Comparison of ENCODE assay signal across 12 cellular contexts in the genomic region with DNA sequence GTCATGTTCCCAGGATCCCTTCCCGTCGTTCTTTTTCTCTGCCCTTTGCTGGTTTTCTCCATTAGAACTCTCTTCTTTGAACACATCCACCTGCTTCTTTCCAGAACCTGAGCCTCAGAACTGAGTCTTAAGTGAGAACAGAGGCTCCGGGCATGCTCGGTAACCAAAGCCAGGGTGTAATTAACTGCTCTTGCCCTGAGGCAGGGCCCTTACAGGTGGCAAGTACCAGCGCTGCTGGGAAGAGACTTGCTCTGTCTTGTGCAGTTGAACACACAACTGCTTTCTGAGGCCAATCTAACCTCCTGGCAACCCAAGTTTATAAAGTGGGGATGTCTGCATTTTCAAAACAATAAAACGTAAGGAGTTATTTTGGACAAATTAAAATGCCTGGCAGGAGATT. TPM values are rescaled to one million over a fixed set of nuclear protein-coding genes. Genes with fewer than 3 reads are reported as not detected.
A peak's percentile ranks its signal among the peaks of the same experiment; 100 is the strongest.
DNase-seq lines count a peak whose midpoint lies in the region; ATAC-seq and TF ChIP-seq lines count a peak whose summit lies in the region.
"Had no signal": no experiment of that assay in that cellular context is flagged by ENCODE, and none has a peak within 500 bp of the region (broad histone marks: within the 10 kb centered on the region; RNA-seq: fewer than 3 reads in every experiment).

No MANE protein-coding gene starts in this region.

- POLR2A ChIA-PET in HEK293 (lab: Yijun Ruan, JAX), result no interaction called here

- no peaks in the 10 kb centered on the region for H3K9me3 ChIP-seq in HEK293 (ENCODE audit: control insufficient read depth, insufficient read depth, low read depth, low read length)
- H3K9me3 ChIP-seq in adipocyte (ENCODE audit: control insufficient read depth, low read length), result no peaks in the 10 kb centered on the region
- no peaks in the 10 kb centered on the region for H3K9me3 ChIP-seq in mesodermal cell (ENCODE audit: control insufficient read depth, low read length)

- no peak for TF ChIP-seq CTCF in HEK293 (tag by site-specific recombination; IDR thresholded peaks at IDR 0.05)

- H3K27ac ChIP-seq in HEK293 (ENCODE audit: extremely low read depth, low read depth, low read length), result no peak overlapping the region
- no peak overlapping the region for H3K27ac ChIP-seq in mesodermal cell (ENCODE audit: low read depth, low read length, severe bottlenecking)

- no peak for ATAC-seq in HG02884 (IDR thresholded peaks at IDR 0.05; ENCODE audit: unreplicated experiment)

- peaks cover 17% of the 10 kb centered on the region for H3K4me1 ChIP-seq in HEK293 (ENCODE audit: control insufficient read depth, insufficient read depth, low read length)
- H3K4me1 ChIP-seq in adipocyte (ENCODE audit: control insufficient read depth, insufficient read depth, low read length), result peaks cover 9% of the 10 kb centered on the region
- H3K4me1 ChIP-seq in mesodermal cell (ENCODE audit: control insufficient read depth, insufficient read depth, low read length, poor library complexity, severe bottlenecking), result no peaks in the 10 kb centered on the region

- H3K27me3 ChIP-seq in adipocyte (replicated peaks; ENCODE audit: control insufficient read depth, insufficient read depth, low read length), result peaks cover 15% of the 10 kb centered on the region

- peak overlapping the region; percentile 68 for H3K4me3 ChIP-seq in HEK293 (ENCODE audit: low read depth, low read length)
- peak overlapping the region; percentile 75 for H3K4me3 ChIP-seq in adipocyte (ENCODE audit: low read length)
- peak overlapping the region; percentile 48 for H3K4me3 ChIP-seq in mesodermal cell (ENCODE audit: extremely low read depth, insufficient read depth, low read length, poor library complexity, severe bottlenecking)

- no peaks in the 10 kb centered on the region for H3K36me3 ChIP-seq in HEK293 (ENCODE audit: control insufficient read depth in 2 of 2, insufficient read depth in 1 of 2, low read length in 2 of 2)
- no peaks in the 10 kb centered on the region for H3K36me3 ChIP-seq in adipocyte (ENCODE audit: control insufficient read depth, insufficient read depth, low read length, severe bottlenecking)
- no peaks in the 10 kb centered on the region for H3K36me3 ChIP-seq in mesodermal cell (ENCODE audit: control insufficient read depth, insufficient read depth, low read length)

- H3K9ac ChIP-seq in adipocyte (ENCODE audit: low read length), result no peak overlapping the region

- CTCF ChIA-PET in HEK293 (lab: Yijun Ruan, JAX), result no interaction called here

- WGBS in mesodermal cell (ENCODE audit: insufficient coverage in 2 of 2), 2 experiments, result 31 to 41% methylated on average over 4 of the region's 6 CpGs

- DNase-seq in COR-L47 (lab: John Stamatoyannopoulos, UW), result peak; percentile 47
- DNase-seq in adipocyte (ENCODE audit: low read depth), result no peak
- DNase-seq in iPS-NIHi7 (ENCODE audit: extremely low spot score), result no peak
- no peak for DNase-seq in inferior parietal cortex (ENCODE audit: extremely low spot score)
- DNase-seq in putamen (ENCODE audit: low spot score), result no peak
- DNase-seq: dermis blood vessel endothelial cell; GF-D8; small intestine; stimulated activated naive CD4-positive, alpha-beta T cell had no signal

TF ChIP-seq in HEK293, 187 proteins besides CTCF, POLR2A, EP300 and RAD21:
- TF ChIP-seq ZBTB21 (tag by site-specific recombination; IDR thresholded peaks at IDR 0.05), result no peak
- no peak for TF ChIP-seq ZNF175 (tag by site-specific recombination; IDR thresholded peaks at IDR 0.05)
- peak; percentile 47 for TF ChIP-seq SP7 (tag by site-specific recombination; IDR thresholded peaks at IDR 0.05)
- TF ChIP-seq BCL11B (tag by site-specific recombination; IDR thresholded peaks at IDR 0.05; ENCODE audit: low read depth), result no peak
- no peak for TF ChIP-seq FEZF1 (tag by site-specific recombination; IDR thresholded peaks at IDR 0.05)
- peak; percentile 72 for TF ChIP-seq ZNF596 (tag by site-specific recombination; IDR thresholded peaks at IDR 0.05)
- no peak for TF ChIP-seq MYNN (tag by site-specific recombination; IDR thresholded peaks at IDR 0.05; ENCODE audit: borderline replicate concordance)
- TF ChIP-seq SCRT2 (tag by site-specific recombination; IDR thresholded peaks at IDR 0.05), result peak; percentile 92
- no peak for TF ChIP-seq ZNF792 (tag by site-specific recombination; IDR thresholded peaks at IDR 0.05)
TF ChIP-seq in HEK293: peak in this region for 3.

RNA-seq across cellular contexts. Expression of gene DEK, which starts 12.3 kb away (rescaled TPM):
- 91.5 TPM for polyA plus RNA-seq in mesodermal cell (2013, experiment 1 of 2)
- polyA plus RNA-seq in mesodermal cell (2013, experiment 2 of 2), result 129 TPM
